ENCODE assay signal across 11 cellular contexts in genomic region chr16:675884-676564, GRCh38. TPM values are rescaled to one million over a fixed set of nuclear protein-coding genes. Genes with fewer than 3 reads are reported as not detected.
A peak's percentile ranks its signal among the peaks of the same experiment; 100 is the strongest.
DNase-seq lines count a peak whose midpoint lies in the region; ATAC-seq and TF ChIP-seq lines count a peak whose summit lies in the region.
"Had no signal": no experiment of that assay in that cellular context is flagged by ENCODE, and none has a peak within 500 bp of the region (broad histone marks: within the 10 kb centered on the region; RNA-seq: fewer than 3 reads in every experiment).

No MANE protein-coding gene starts in this region.

- POLR2A ChIA-PET in activated CD8-positive, alpha-beta T cell treated with anti-CD3 and anti-CD28 coated beads, Interleukin-2, amount 10 ng/mL, durations not matched to agents 7 days and 5 days (lab: Charles Lee): interaction anchor here (1.1 to 1.4 kb wide), 2 partner anchors 9 to 14 kb away, joined by 4 to 7 read pairs; partner anchors contain the start of gene WDR24

- no peaks in the 10 kb centered on the region for H3K9me3 ChIP-seq in hepatocyte (ENCODE audit: low read depth)
- H3K9me3 ChIP-seq: MG63 had no signal

- CTCF ChIA-PET in activated CD8-positive, alpha-beta T cell treated with anti-CD3 and anti-CD28 coated beads, Interleukin-2, amount 10 ng/mL, durations not matched to agents 7 days and 5 days (lab: Charles Lee): no interaction called here
- CTCF ChIA-PET in activated CD8-positive, alpha-beta memory T cell treated with anti-CD3 and anti-CD28 coated beads, Interleukin-2, amount 10 ng/mL, durations not matched to agents 7 days and 5 days (lab: Charles Lee): interaction anchor here (1.3 kb wide), 1 partner anchor 19 kb away, joined by 3 read pairs; no protein-coding TSS in a partner anchor

- H3K4me1 Mint-ChIP-seq in activated CD8-positive, alpha-beta T cell treated with anti-CD3 and anti-CD28 coated beads, Interleukin-2, amount 10 ng/mL, durations not matched to agents 7 days and 5 days (ENCODE audit: low read depth): peaks cover 15% of the 10 kb centered on the region
- peaks cover 11% of the 10 kb centered on the region for H3K4me1 Mint-ChIP-seq in activated CD8-positive, alpha-beta memory T cell treated with anti-CD3 and anti-CD28 coated beads, Interleukin-2, amount 10 ng/mL, durations not matched to agents 7 days and 5 days

- H3K27ac Mint-ChIP-seq in activated CD8-positive, alpha-beta T cell treated with anti-CD3 and anti-CD28 coated beads, Interleukin-2, amount 10 ng/mL, durations not matched to agents 7 days and 5 days: no peak overlapping the region
- no peak overlapping the region for H3K27ac Mint-ChIP-seq in activated CD8-positive, alpha-beta memory T cell treated with anti-CD3 and anti-CD28 coated beads, Interleukin-2, amount 10 ng/mL, durations not matched to agents 7 days and 5 days

- 67% methylated on average over 19 of the region's 25 CpGs for WGBS in hepatocyte (ENCODE audit: low lambda C conversion rate, missing lambda C conversion rate)

- H4K20me1 ChIP-seq in hepatocyte (ENCODE audit: insufficient read depth, poor library complexity, severe bottlenecking): peaks cover 5% of the 10 kb centered on the region

- H3K9me2 ChIP-seq in hepatocyte (replicated peaks; ENCODE audit: insufficient read depth): no peaks in the 10 kb centered on the region

- H3K36me3 ChIP-seq in H7 (replicated peaks; ENCODE audit: control insufficient read depth, insufficient read depth, low read length): peaks cover 6% of the 10 kb centered on the region
- H3K36me3 ChIP-seq in hepatocyte (replicated peaks; ENCODE audit: insufficient read depth, low read depth): no peaks in the 10 kb centered on the region

- TF ChIP-seq CTCF in astrocyte of the spinal cord (IDR thresholded peaks at IDR 0.05; ENCODE audit: low read depth, low read length) (no peak), hepatocyte (IDR thresholded peaks at IDR 0.05; ENCODE audit: poor library complexity) (no peak)

- H3K4me1 ChIP-seq in hepatocyte (ENCODE audit: insufficient read depth): peaks cover 22% of the 10 kb centered on the region

- no peak for ATAC-seq in activated CD8-positive, alpha-beta T cell treated with anti-CD3 and anti-CD28 coated beads, Interleukin-2, amount 10 ng/mL, durations not matched to agents 7 days and 5 days
- no peak for ATAC-seq in activated CD8-positive, alpha-beta memory T cell treated with anti-CD3 and anti-CD28 coated beads, Interleukin-2, amount 10 ng/mL, durations not matched to agents 7 days and 5 days
- ATAC-seq in GM21529 (IDR thresholded peaks at IDR 0.05; ENCODE audit: unreplicated experiment): no peak
- ATAC-seq: activated CD4-positive, CD25-positive, alpha-beta regulatory T cell treated with anti-CD3 and anti-CD28 coated beads, Interleukin-2, amount 50 U/mL, for 24 hours had no signal

- H3K4me3 ChIP-seq in H7 (ENCODE audit: insufficient read depth, low read depth, low read length) (peak overlapping the region; percentile 47; the same call in 1 of the 2 replicates), astrocyte of the spinal cord (ENCODE audit: low read depth, low read length) (peak overlapping the region; percentile 34), hepatocyte (no peak overlapping the region), skeletal muscle cell (ENCODE audit: low read depth, low read length) (peak overlapping the region; percentile 43)
- H3K4me3 ChIP-seq: MG63 had no signal

- H3K9me3 Mint-ChIP-seq in activated CD8-positive, alpha-beta T cell treated with anti-CD3 and anti-CD28 coated beads, Interleukin-2, amount 10 ng/mL, durations not matched to agents 7 days and 5 days (ENCODE audit: insufficient read depth): no peaks in the 10 kb centered on the region
- no peaks in the 10 kb centered on the region for H3K9me3 Mint-ChIP-seq in activated CD8-positive, alpha-beta memory T cell treated with anti-CD3 and anti-CD28 coated beads, Interleukin-2, amount 10 ng/mL, durations not matched to agents 7 days and 5 days (ENCODE audit: low read depth)

- H2AFZ ChIP-seq in hepatocyte: no peak overlapping the region

- in situ Hi-C loops in astrocyte of the spinal cord (cut with HindIII; ENCODE audit: low sequenced_read_pairs): no loop called here

- H3K4me2 ChIP-seq in hepatocyte: peak overlapping the region; percentile 94

- H3K27ac ChIP-seq in hepatocyte: no peak overlapping the region

- DNase-seq in H7 (no peak), astrocyte of the spinal cord (ENCODE audit: low read depth, low spot score) (no peak), hepatocyte (ENCODE audit: low spot score) (peak; percentile 53), skeletal muscle cell (ENCODE audit: low read depth) (no peak), NCI-H2227 (lab: John Stamatoyannopoulos, UW; ENCODE audit: unreplicated experiment) (no peak)
- DNase-seq in activated CD8-positive, alpha-beta T cell treated with anti-CD3 and anti-CD28 coated beads, Interleukin-2, amount 10 ng/mL, durations not matched to agents 7 days and 5 days: no peak
- no peak for DNase-seq in activated CD8-positive, alpha-beta memory T cell treated with anti-CD3 and anti-CD28 coated beads, Interleukin-2, amount 10 ng/mL, durations not matched to agents 7 days and 5 days
- DNase-seq: MG63, NCI-H446 treated with DMSO at 0.1 percent for 48 hours had no signal

- H3K36me3 Mint-ChIP-seq in activated CD8-positive, alpha-beta T cell treated with anti-CD3 and anti-CD28 coated beads, Interleukin-2, amount 10 ng/mL, durations not matched to agents 7 days and 5 days (ENCODE audit: low read depth): peaks cover 9% of the 10 kb centered on the region
- peaks cover 7% of the 10 kb centered on the region for H3K36me3 Mint-ChIP-seq in activated CD8-positive, alpha-beta memory T cell treated with anti-CD3 and anti-CD28 coated beads, Interleukin-2, amount 10 ng/mL, durations not matched to agents 7 days and 5 days

- H3K4me3 Mint-ChIP-seq in activated CD8-positive, alpha-beta T cell treated with anti-CD3 and anti-CD28 coated beads, Interleukin-2, amount 10 ng/mL, durations not matched to agents 7 days and 5 days: no peak overlapping the region
- no peak overlapping the region for H3K4me3 Mint-ChIP-seq in activated CD8-positive, alpha-beta memory T cell treated with anti-CD3 and anti-CD28 coated beads, Interleukin-2, amount 10 ng/mL, durations not matched to agents 7 days and 5 days

- no peaks in the 10 kb centered on the region for H3K27me3 ChIP-seq in H7 (ENCODE audit: control insufficient read depth, insufficient read depth, low read length)
- no peaks in the 10 kb centered on the region for H3K27me3 ChIP-seq in hepatocyte
- H3K27me3 ChIP-seq: MG63 had no signal

- peaks cover 4% of the 10 kb centered on the region for H3K79me2 ChIP-seq in hepatocyte

- peaks cover 6% of the 10 kb centered on the region for H3K27me3 Mint-ChIP-seq in activated CD8-positive, alpha-beta T cell treated with anti-CD3 and anti-CD28 coated beads, Interleukin-2, amount 10 ng/mL, durations not matched to agents 7 days and 5 days (ENCODE audit: low read depth)
- H3K27me3 Mint-ChIP-seq in activated CD8-positive, alpha-beta memory T cell treated with anti-CD3 and anti-CD28 coated beads, Interleukin-2, amount 10 ng/mL, durations not matched to agents 7 days and 5 days: peaks cover 12% of the 10 kb centered on the region

RNA-seq across cellular contexts. Expression of gene RHBDL1, which starts 0.6 kb away (rescaled TPM):
- 3.1 and 5.9 TPM in 2 replicates for total RNA-seq in H7 (2014; rRNA removed; shearing (Covaris generic))
- 2.3 and 3.4 TPM in 2 replicates for total RNA-seq in hepatocyte
- 4.2 and 8.1 TPM in 2 replicates for polyA plus RNA-seq in hepatocyte
- total RNA-seq in activated CD8-positive, alpha-beta T cell treated with anti-CD3 and anti-CD28 coated beads, Interleukin-2, amount 10 ng/mL, durations not matched to agents 7 days and 5 days: 1 to 10 TPM; 1.4 to 1.9 TPM
- under 1 TPM; 0.37 to 0.79 TPM for total RNA-seq in activated CD8-positive, alpha-beta memory T cell treated with anti-CD3 and anti-CD28 coated beads, Interleukin-2, amount 10 ng/mL, durations not matched to agents 7 days and 5 days

RNA-seq across cellular contexts. Expression of gene STUB1, which starts 4.2 kb away (rescaled TPM):
- 85.3 and 115 TPM in 2 replicates for total RNA-seq in H7 (2014; rRNA removed; shearing (Covaris generic))
- total RNA-seq in hepatocyte: 116 TPM in 2 replicates
- polyA plus RNA-seq in hepatocyte: 231 and 249 TPM in 2 replicates
- 10 to 100 TPM; 80.4 to 86.4 TPM for total RNA-seq in activated CD8-positive, alpha-beta T cell treated with anti-CD3 and anti-CD28 coated beads, Interleukin-2, amount 10 ng/mL, durations not matched to agents 7 days and 5 days
- 10 to 100 TPM; 84.2 to 87.1 TPM for total RNA-seq in activated CD8-positive, alpha-beta memory T cell treated with anti-CD3 and anti-CD28 coated beads, Interleukin-2, amount 10 ng/mL, durations not matched to agents 7 days and 5 days

RNA-seq across cellular contexts. Expression of gene RHOT2, which starts 8.1 kb away (rescaled TPM):
- 164 and 174 TPM in 2 replicates for total RNA-seq in H7 (2014; rRNA removed; shearing (Covaris generic))
- 41.8 and 63.2 TPM in 2 replicates for total RNA-seq in hepatocyte
- 158 and 201 TPM in 2 replicates for polyA plus RNA-seq in hepatocyte
- total RNA-seq in activated CD8-positive, alpha-beta T cell treated with anti-CD3 and anti-CD28 coated beads, Interleukin-2, amount 10 ng/mL, durations not matched to agents 7 days and 5 days: 100 to 1,000 TPM; 135 to 139 TPM
- total RNA-seq in activated CD8-positive, alpha-beta memory T cell treated with anti-CD3 and anti-CD28 coated beads, Interleukin-2, amount 10 ng/mL, durations not matched to agents 7 days and 5 days: 100 to 1,000 TPM; 134 to 168 TPM

RNA-seq across cellular contexts. Expression of gene JMJD8, which starts 8.1 kb away (rescaled TPM):
- total RNA-seq in H7 (2014; rRNA removed; shearing (Covaris generic)): 63.8 and 88.2 TPM in 2 replicates
- total RNA-seq in hepatocyte: 44.3 and 47.8 TPM in 2 replicates
- polyA plus RNA-seq in hepatocyte: 83.4 and 84.3 TPM in 2 replicates
- total RNA-seq in activated CD8-positive, alpha-beta T cell treated with anti-CD3 and anti-CD28 coated beads, Interleukin-2, amount 10 ng/mL, durations not matched to agents 7 days and 5 days: 10 to 100 TPM; 36.1 to 39.0 TPM
- 10 to 100 TPM; 30.5 to 37.1 TPM for total RNA-seq in activated CD8-positive, alpha-beta memory T cell treated with anti-CD3 and anti-CD28 coated beads, Interleukin-2, amount 10 ng/mL, durations not matched to agents 7 days and 5 days

RNA-seq across cellular contexts. Expression of gene WDR24, which starts 14.2 kb away (rescaled TPM):
- total RNA-seq in H7 (2014; rRNA removed; shearing (Covaris generic)): 18.3 and 18.9 TPM in 2 replicates
- 6.7 and 15.1 TPM in 2 replicates for total RNA-seq in hepatocyte
- 22.2 and 24.0 TPM in 2 replicates for polyA plus RNA-seq in hepatocyte
- 10 to 100 TPM; 16.9 to 19.4 TPM for total RNA-seq in activated CD8-positive, alpha-beta T cell treated with anti-CD3 and anti-CD28 coated beads, Interleukin-2, amount 10 ng/mL, durations not matched to agents 7 days and 5 days
- total RNA-seq in activated CD8-positive, alpha-beta memory T cell treated with anti-CD3 and anti-CD28 coated beads, Interleukin-2, amount 10 ng/mL, durations not matched to agents 7 days and 5 days: 10 to 100 TPM; 18.9 to 19.4 TPM
